Comparison of ENCODE assay signal across 20 cellular contexts in genomic region chr9:94729199-94729598, GRCh38.
"Had no signal": no experiment of that assay in that cellular context is flagged by ENCODE, and none has a peak within 500 bp of the region (broad histone marks: within the 10 kb centered on the region; RNA-seq: fewer than 3 reads in every experiment).

No MANE protein-coding gene starts in this region.

- H3K4me1 ChIP-seq: breast epithelium, parathyroid adenoma had no signal

- DNase-seq: activated B cell treated with CpG ODN at 0.5 μM for 24 hours; activated CD4-positive, alpha-beta T cell treated with anti-CD3 and anti-CD28 coated beads, Interleukin-2, amount 10 ng/mL, durations not matched to agents 7 days and 5 days; activated naive CD4-positive, alpha-beta T cell treated with anti-CD3 and anti-CD28 coated beads for 36 hours; activated naive CD8-positive, alpha-beta T cell treated with anti-CD3 and anti-CD28 coated beads, Interleukin-2, amount 50 U/mL, for 24 hours; activated T-cell treated with anti-CD3 and anti-CD28 coated beads for 4 hours; cerebellar nuclear complex; effector memory CD8-positive, alpha-beta T cell; islet precursor cell; left lung; mucosa of descending colon; naive thymus-derived CD4-positive, alpha-beta T cell had no signal

- H3K9me3 Mint-ChIP-seq: activated B cell treated with CpG ODN at 0.5 μM for 24 hours; activated CD4-positive, alpha-beta T cell treated with anti-CD3 and anti-CD28 coated beads, Interleukin-2, amount 10 ng/mL, durations not matched to agents 7 days and 5 days; activated naive CD4-positive, alpha-beta T cell treated with anti-CD3 and anti-CD28 coated beads for 36 hours; activated naive CD8-positive, alpha-beta T cell treated with anti-CD3 and anti-CD28 coated beads, Interleukin-2, amount 50 U/mL, for 24 hours; activated T-helper 17 cell treated with anti-CD3 and anti-CD28 coated beads, Interleukin-2, amount 50 U/mL, for 72 hours; dendritic cell treated with granulocyte-macrophage colony-stimulating factor and Interleukin-4, amounts not matched to agents 40 ng/mL and 50 ng/mL, for 4 days; effector memory CD8-positive, alpha-beta T cell; stimulated activated memory B cell treated with anti-CD40 and anti-IgM and Interleukin-4, amounts not matched to agents 10 μg/mL and 1 μg/mL and 100 μg/mL, for 72 hours; T-helper 2 cell treated with Interferon-gamma antibody and Interleukin-4, amounts not matched to agents 5 μg/mL and 100 μg/mL, for 36 hours had no signal

- H3K4me3 Mint-ChIP-seq: activated B cell treated with CpG ODN at 0.5 μM for 24 hours; activated CD4-positive, alpha-beta T cell treated with anti-CD3 and anti-CD28 coated beads, Interleukin-2, amount 10 ng/mL, durations not matched to agents 7 days and 5 days; activated naive CD4-positive, alpha-beta T cell treated with anti-CD3 and anti-CD28 coated beads for 36 hours; activated naive CD8-positive, alpha-beta T cell treated with anti-CD3 and anti-CD28 coated beads, Interleukin-2, amount 50 U/mL, for 24 hours; activated T-helper 17 cell treated with anti-CD3 and anti-CD28 coated beads, Interleukin-2, amount 50 U/mL, for 72 hours; dendritic cell treated with granulocyte-macrophage colony-stimulating factor and Interleukin-4, amounts not matched to agents 40 ng/mL and 50 ng/mL, for 4 days; effector memory CD8-positive, alpha-beta T cell; naive thymus-derived CD4-positive, alpha-beta T cell; stimulated activated memory B cell treated with anti-CD40 and anti-IgM and Interleukin-4, amounts not matched to agents 10 μg/mL and 1 μg/mL and 100 μg/mL, for 72 hours; T-helper 2 cell treated with Interferon-gamma antibody and Interleukin-4, amounts not matched to agents 5 μg/mL and 100 μg/mL, for 36 hours had no signal

- H3K27ac ChIP-seq: ascending aorta, breast epithelium, epithelial cell of prostate, left lung, neutrophil, parathyroid adenoma had no signal

- H3K27ac Mint-ChIP-seq: activated B cell treated with CpG ODN at 0.5 μM for 24 hours; activated CD4-positive, alpha-beta T cell treated with anti-CD3 and anti-CD28 coated beads, Interleukin-2, amount 10 ng/mL, durations not matched to agents 7 days and 5 days; activated naive CD4-positive, alpha-beta T cell treated with anti-CD3 and anti-CD28 coated beads for 36 hours; activated naive CD8-positive, alpha-beta T cell treated with anti-CD3 and anti-CD28 coated beads, Interleukin-2, amount 50 U/mL, for 24 hours; activated T-helper 17 cell treated with anti-CD3 and anti-CD28 coated beads, Interleukin-2, amount 50 U/mL, for 72 hours; dendritic cell treated with granulocyte-macrophage colony-stimulating factor and Interleukin-4, amounts not matched to agents 40 ng/mL and 50 ng/mL, for 4 days; stimulated activated memory B cell treated with anti-CD40 and anti-IgM and Interleukin-4, amounts not matched to agents 10 μg/mL and 1 μg/mL and 100 μg/mL, for 72 hours; T-helper 2 cell treated with Interferon-gamma antibody and Interleukin-4, amounts not matched to agents 5 μg/mL and 100 μg/mL, for 36 hours had no signal

- H3K4me3 ChIP-seq: ascending aorta, breast epithelium, left lung, mucosa of descending colon had no signal

- H3K9me3 ChIP-seq: ascending aorta, breast epithelium, left lung, mucosa of descending colon, neutrophil had no signal

- ATAC-seq: activated naive CD8-positive, alpha-beta T cell treated with anti-CD3 and anti-CD28 coated beads, Interleukin-2, amount 50 U/mL, for 24 hours; activated T-helper 17 cell treated with anti-CD3 and anti-CD28 coated beads, Interleukin-2, amount 50 U/mL, for 72 hours; effector memory CD8-positive, alpha-beta T cell; left lung; mucosa of descending colon; naive thymus-derived CD4-positive, alpha-beta T cell; stimulated activated memory B cell treated with anti-CD40 and anti-IgM and Interleukin-4, amounts not matched to agents 10 μg/mL and 1 μg/mL and 100 μg/mL, for 72 hours had no signal

- H3K36me3 ChIP-seq: breast epithelium, left lung, neutrophil had no signal

- H3K36me3 Mint-ChIP-seq: stimulated activated memory B cell treated with anti-CD40 and anti-IgM and Interleukin-4, amounts not matched to agents 10 μg/mL and 1 μg/mL and 100 μg/mL, for 72 hours had no signal

- H2AFZ ChIP-seq: parathyroid adenoma had no signal

- H3K4me1 Mint-ChIP-seq: activated T-helper 17 cell treated with anti-CD3 and anti-CD28 coated beads, Interleukin-2, amount 50 U/mL, for 72 hours had no signal

- H3K27me3 Mint-ChIP-seq: activated B cell treated with CpG ODN at 0.5 μM for 24 hours; activated CD4-positive, alpha-beta T cell treated with anti-CD3 and anti-CD28 coated beads, Interleukin-2, amount 10 ng/mL, durations not matched to agents 7 days and 5 days; activated naive CD8-positive, alpha-beta T cell treated with anti-CD3 and anti-CD28 coated beads, Interleukin-2, amount 50 U/mL, for 24 hours; activated T-helper 17 cell treated with anti-CD3 and anti-CD28 coated beads, Interleukin-2, amount 50 U/mL, for 72 hours; dendritic cell treated with granulocyte-macrophage colony-stimulating factor and Interleukin-4, amounts not matched to agents 40 ng/mL and 50 ng/mL, for 4 days; effector memory CD8-positive, alpha-beta T cell; naive thymus-derived CD4-positive, alpha-beta T cell; stimulated activated memory B cell treated with anti-CD40 and anti-IgM and Interleukin-4, amounts not matched to agents 10 μg/mL and 1 μg/mL and 100 μg/mL, for 72 hours had no signal

- H3K79me2 ChIP-seq: parathyroid adenoma had no signal

- H3K27me3 ChIP-seq: ascending aorta, breast epithelium, left lung, neutrophil had no signal
